Comparison of ENCODE assay signal across 8 cellular contexts in genomic region chr3:194485876-194486539, GRCh38. TPM values are rescaled to one million over a fixed set of nuclear protein-coding genes. Genes with fewer than 3 reads are reported as not detected.
DNase-seq lines count a peak whose midpoint lies in the region; ATAC-seq, FAIRE-seq and TF ChIP-seq lines count a peak whose summit lies in the region.

No MANE protein-coding gene starts in this region.

- H3K36me3 ChIP-seq in WERI-Rb-1 (no peaks in the 10 kb centered on the region), mammary epithelial cell (ENCODE audit: insufficient read depth, low read length) (peaks cover 2% of the 10 kb centered on the region), keratinocyte (ENCODE audit: control insufficient read depth in 2 of 2, extremely low read depth in 1 of 2, insufficient read depth in 2 of 2, low read length in 2 of 2) (peaks cover 5 to 24% of the 10 kb centered on the region in 2 experiments)

- H2AFZ ChIP-seq in mammary epithelial cell (ENCODE audit: low read depth, low read length) (peak overlapping the region; percentile 45), keratinocyte (ENCODE audit: control insufficient read depth, low read length) (no peak overlapping the region)

- WGBS in mammary epithelial cell (ENCODE audit: low coverage, missing lambda C conversion rate): 0% methylated on average over 2 of the region's 42 CpGs

- H4K20me1 ChIP-seq in mammary epithelial cell (ENCODE audit: insufficient read depth, low read length): no peaks in the 10 kb centered on the region
- peaks cover 5% of the 10 kb centered on the region for H4K20me1 ChIP-seq in keratinocyte (ENCODE audit: control insufficient read depth, extremely low read depth, insufficient read depth, low read length)

- BruUV-seq in mammary epithelial cell (replicated peaks; lab: Mats Ljungman, UMichigan): TSS peak; percentile 76

- dilution Hi-C loops in mammary epithelial cell (cut with HindIII; ENCODE audit: low sequenced_read_pairs) (loop anchor here (5.0 kb wide), 1 partner anchor 101 kb away; no protein-coding TSS in a partner anchor), keratinocyte (cut with MboI; ENCODE audit: extremely low pct_ligation_motif_present, low sequenced_read_pairs) (no loop called here)

- H3K79me2 ChIP-seq in mammary epithelial cell (ENCODE audit: insufficient read depth, low read length) (peaks cover 56% of the 10 kb centered on the region), keratinocyte (ENCODE audit: control insufficient read depth, insufficient read depth, low read length) (peaks cover 52% of the 10 kb centered on the region)

- peak overlapping the region; percentile 96 for H3K4me2 ChIP-seq in mammary epithelial cell (ENCODE audit: insufficient read depth, low read depth, low read length)
- peak overlapping the region; percentile 84 for H3K4me2 ChIP-seq in keratinocyte (ENCODE audit: control insufficient read depth, extremely low read depth, insufficient read depth, low read depth, low read length)

- CTCF ChIA-PET in mammary epithelial cell (lab: Charles Lee; ENCODE audit: low non-redundant PET): no interaction called here

- H3K27me3 ChIP-seq in WERI-Rb-1 (ENCODE audit: insufficient read depth, low read depth, severe bottlenecking): no peaks in the 10 kb centered on the region
- no peaks in the 10 kb centered on the region for H3K27me3 ChIP-seq in mammary epithelial cell (ENCODE audit: insufficient read depth, low read length)
- H3K27me3 ChIP-seq in keratinocyte (ENCODE audit: control insufficient read depth, extremely low read depth, insufficient read depth, low read length): no peaks in the 10 kb centered on the region

- H3K27ac ChIP-seq in WERI-Rb-1: peak overlapping the region; percentile 57
- H3K27ac ChIP-seq in mammary epithelial cell (ENCODE audit: insufficient read depth, low read depth, low read length): peak overlapping the region; percentile 76
- H3K27ac ChIP-seq in keratinocyte (ENCODE audit: control insufficient read depth, insufficient read depth, low read length): peak overlapping the region; percentile 84

- H3K9ac ChIP-seq in mammary epithelial cell (ENCODE audit: insufficient read depth, low read length) (peak overlapping the region; percentile 82), keratinocyte (ENCODE audit: control insufficient read depth, extremely low read depth, insufficient read depth, low read length) (peak overlapping the region; percentile 96)

- no peak for FAIRE-seq in keratinocyte (lab: Jason Lieb, UNC)

- in situ Hi-C loops in mammary epithelial cell (cut with MboI; ENCODE audit: low sequenced_read_pairs in 2 of 2): loop anchor here in 1 of 2 donors (5.0 kb wide), 1 partner anchor 36 kb away; no protein-coding TSS in a partner anchor

- H3K9me3 ChIP-seq in WERI-Rb-1 (ENCODE audit: severe bottlenecking) (no peaks in the 10 kb centered on the region), mammary epithelial cell (replicated peaks; ENCODE audit: insufficient read depth, low read length) (no peaks in the 10 kb centered on the region), keratinocyte (ENCODE audit: control insufficient read depth, low read depth, low read length) (no peaks in the 10 kb centered on the region)

- H3K4me3 ChIP-seq in WERI-Rb-1 (ENCODE audit: low read depth, low read length) (peak overlapping the region; percentile 60), mammary epithelial cell (replicated peaks in 1 of 3; ENCODE audit: insufficient read depth in 1 of 3, low read depth in 2 of 3, low read length in 3 of 3) (peak overlapping the region; percentile 62 to 76 (median 64)), keratinocyte (ENCODE audit: control insufficient read depth in 2 of 3, extremely low read depth in 1 of 3, insufficient read depth in 2 of 3, low read depth in 1 of 3, low read length in 3 of 3) (peak overlapping the region; percentile 74 to 87 (median 83))

- peaks cover 41% of the 10 kb centered on the region for H3K4me1 ChIP-seq in mammary epithelial cell (ENCODE audit: insufficient read depth, low read length)
- peaks cover 41% of the 10 kb centered on the region for H3K4me1 ChIP-seq in keratinocyte (ENCODE audit: control insufficient read depth, extremely low read depth, insufficient read depth, low read length)

- peak; percentile 19 for ATAC-seq in HG03280 (IDR thresholded peaks at IDR 0.05; ENCODE audit: unreplicated experiment)

- DNase-seq in NCI-H748 (lab: John Stamatoyannopoulos, UW; ENCODE audit: unreplicated experiment) (peak; percentile 36), NCI-H748 treated with DMSO at 0.1 percent for 48 hours (lab: John Stamatoyannopoulos, UW) (no peak), WERI-Rb-1 (no peak), mammary epithelial cell (no peak), keratinocyte (ENCODE audit: low read depth, low spot score) (no peak), inferior parietal cortex (ENCODE audit: extremely low spot score) (no peak)
- DNase-seq in stimulated activated CD4-positive, alpha-beta T cell treated with anti-CD3 and anti-CD28 coated beads, Interleukin-1b, Interleukin-23, amount 100 ng/mL, for 48 hours: peak; percentile 52

- intact Hi-C loops in mammary epithelial cell (cut with micrococcal nuclease): loop anchor here (1.0 to 10.0 kb wide), 2 partner anchors 107 to 779 kb away; no protein-coding TSS in a partner anchor

- no peaks in the 10 kb centered on the region for H3K9me1 ChIP-seq in keratinocyte (ENCODE audit: control insufficient read depth, extremely low read depth, insufficient read depth, low read length)

- TF ChIP-seq CTCF in WERI-Rb-1 (IDR thresholded peaks at IDR 0.05; ENCODE audit: low read depth, low read length) (no peak), mammary epithelial cell (conservative IDR thresholded peaks at IDR 0.05 in 1 of 2, IDR thresholded peaks at IDR 0.05 in 1 of 2; ENCODE audit: extremely low read depth in 1 of 2, insufficient read depth in 1 of 2, low read depth in 1 of 2, low read length in 2 of 2) (peak in 1 of 2 donors; percentile 7), keratinocyte (optimal IDR thresholded peaks at IDR 0.05 in 1 of 3, IDR thresholded peaks at IDR 0.05 in 1 of 3, conservative IDR thresholded peaks at IDR 0.05 in 1 of 3; ENCODE audit: extremely low read depth in 1 of 3, insufficient read depth in 2 of 3, low read length in 3 of 3) (no peak)

RNA-seq across cellular contexts. Expression of gene ATP13A3, which starts 0.8 kb away (rescaled TPM):
- total RNA-seq in mammary epithelial cell: 100 to 1,000 TPM; 151 to 226 TPM
- polyA plus RNA-seq in mammary epithelial cell: 65.5 TPM
- polyA minus RNA-seq in mammary epithelial cell: 76.2 TPM
- polyA plus RNA-seq in keratinocyte: 55.9 to 103 TPM (median 85.5 TPM) in 3 replicates
- polyA plus RNA-seq in keratinocyte (2011; ENCODE audit: low read depth): 19.2 TPM
- 30.8 and 63.9 TPM in 2 replicates for polyA plus RNA-seq in keratinocyte (2011; cell fraction: cytosol; rRNA removed)
- polyA plus RNA-seq in keratinocyte (2011; cell fraction: nucleus; rRNA removed): 61.4 and 85.2 TPM in 2 replicates
- 31.5 and 54.5 TPM in 2 replicates for polyA plus RNA-seq in keratinocyte (2012; ENCODE audit: low replicate concordance)
- polyA minus RNA-seq in keratinocyte: 35.1 to 247 TPM (median 111 TPM) in 3 replicates
- polyA minus RNA-seq in keratinocyte (2011; cell fraction: cytosol; rRNA and poly(A)+ RNA removed): 64.3 TPM
- polyA minus RNA-seq in keratinocyte (2011; cell fraction: nucleus; rRNA and poly(A)+ RNA removed): 121 and 234 TPM in 2 replicates

Comparison
In these comparisons a context has a peak if more than half of its experiments do, and no peak if none do; other contexts are left out.
1. DNase-seq: peak in NCI-H748 (single experiment) and stimulated activated CD4-positive, alpha-beta T cell treated with anti-CD3 and anti-CD28 coated beads, Interleukin-1b, Interleukin-23, amount 100 ng/mL, for 48 hours (single experiment); none in NCI-H748 treated with DMSO at 0.1 percent for 48 hours (single experiment), WERI-Rb-1 (single experiment), mammary epithelial cell (single experiment), keratinocyte (single experiment) and inferior parietal cortex (single experiment).
2. Peak in every context shown above with its lines, with median percentiles within 50 percentile points of each other: H3K27ac ChIP-seq and H3K4me3 ChIP-seq.